28 cellular contexts compared by ENCODE assay signal in genomic region chr2:54446625-54447024, GRCh38.
"Had no signal": no experiment of that assay in that cellular context is flagged by ENCODE, and none has a peak within 500 bp of the region (broad histone marks: within the 10 kb centered on the region; RNA-seq: fewer than 3 reads in every experiment).

No MANE protein-coding gene starts in this region.

- H3K9me3 ChIP-seq: heart left ventricle, left lung, lower lobe of right lung, neutrophil, right atrium auricular region, sigmoid colon, spleen, suprapubic skin, thoracic aorta, tibial nerve, upper lobe of right lung had no signal

- H3K36me3 Mint-ChIP-seq: immature natural killer cell; naive B cell; natural killer cell; neural progenitor cell; stimulated activated effector memory CD8-positive, alpha-beta T cell treated with anti-CD3 and anti-CD28 coated beads, Interleukin-12 subunit alpha, Interleukin-12 subunit beta, amount 100 ng/mL, for 72 hours had no signal

- H3K4me1 ChIP-seq: left lung, neural progenitor cell, right atrium auricular region, sigmoid colon, spleen, suprapubic skin had no signal

- H3K4me3 Mint-ChIP-seq: immature natural killer cell; naive B cell; natural killer cell; nephron progenitor cell; neural progenitor cell; stimulated activated effector memory CD8-positive, alpha-beta T cell treated with anti-CD3 and anti-CD28 coated beads, Interleukin-12 subunit alpha, Interleukin-12 subunit beta, amount 100 ng/mL, for 72 hours; stimulated activated naive CD8-positive, alpha-beta T cell treated with anti-CD3 and anti-CD28 coated beads, Interleukin-15, Interleukin-2, amounts not matched to agents 100 ng/mL and 50 ng/mL, for 24 hours had no signal

- H3K27ac Mint-ChIP-seq: immature natural killer cell; natural killer cell; nephron progenitor cell; neural progenitor cell; progenitor cell of endocrine pancreas; stimulated activated effector memory CD8-positive, alpha-beta T cell treated with anti-CD3 and anti-CD28 coated beads, Interleukin-12 subunit alpha, Interleukin-12 subunit beta, amount 100 ng/mL, for 72 hours; stimulated activated naive CD8-positive, alpha-beta T cell treated with anti-CD3 and anti-CD28 coated beads, Interleukin-15, Interleukin-2, amounts not matched to agents 100 ng/mL and 50 ng/mL, for 24 hours had no signal

- H3K27me3 Mint-ChIP-seq: progenitor cell of endocrine pancreas; stimulated activated naive CD8-positive, alpha-beta T cell treated with anti-CD3 and anti-CD28 coated beads, Interleukin-15, Interleukin-2, amounts not matched to agents 100 ng/mL and 50 ng/mL, for 24 hours had no signal

- H3K9ac ChIP-seq: neural progenitor cell had no signal

- H3K9me3 Mint-ChIP-seq: immature natural killer cell; naive B cell; natural killer cell; neural progenitor cell; stimulated activated effector memory CD8-positive, alpha-beta T cell treated with anti-CD3 and anti-CD28 coated beads, Interleukin-12 subunit alpha, Interleukin-12 subunit beta, amount 100 ng/mL, for 72 hours; stimulated activated naive CD8-positive, alpha-beta T cell treated with anti-CD3 and anti-CD28 coated beads, Interleukin-15, Interleukin-2, amounts not matched to agents 100 ng/mL and 50 ng/mL, for 24 hours had no signal

- H3K4me1 Mint-ChIP-seq: immature natural killer cell; naive B cell; natural killer cell; neural progenitor cell; stimulated activated effector memory CD8-positive, alpha-beta T cell treated with anti-CD3 and anti-CD28 coated beads, Interleukin-12 subunit alpha, Interleukin-12 subunit beta, amount 100 ng/mL, for 72 hours had no signal

- H3K36me3 ChIP-seq: heart left ventricle, left lung, lower lobe of right lung, neural progenitor cell, neutrophil, right atrium auricular region, sigmoid colon, spleen, suprapubic skin, thoracic aorta, tibial nerve, upper lobe of right lung had no signal

- H3K27me3 ChIP-seq: heart left ventricle, left lung, neural progenitor cell, right atrium auricular region, sigmoid colon, spleen, suprapubic skin, tibial nerve, upper lobe of right lung had no signal

- H3K27ac ChIP-seq: left lung, lower lobe of right lung, neural progenitor cell, neutrophil, right atrium auricular region, sigmoid colon, spleen, suprapubic skin, thoracic aorta, upper lobe of right lung had no signal

- ATAC-seq: heart left ventricle; left colon; left lung; lower lobe of right lung; natural killer cell; stimulated activated effector memory CD8-positive, alpha-beta T cell treated with anti-CD3 and anti-CD28 coated beads, Interleukin-12 subunit alpha, Interleukin-12 subunit beta, amount 100 ng/mL, for 72 hours; upper lobe of right lung had no signal

- H2AFZ ChIP-seq: neural progenitor cell had no signal

- H3K4me3 ChIP-seq: heart left ventricle, left lung, lower lobe of right lung, neural progenitor cell, right atrium auricular region, sigmoid colon, spleen, suprapubic skin, thoracic aorta, tibial nerve, upper lobe of right lung had no signal

- H3K4me2 ChIP-seq: neural progenitor cell had no signal

- DNase-seq: heart left ventricle; hypothalamus; immature natural killer cell; kidney; left colon; left lung; lower lobe of right lung; mammary epithelial cell; mesenchymal stem cell; naive B cell; natural killer cell; nephron progenitor cell; occipital lobe; sigmoid colon; small intestine; spleen; stimulated activated CD4-positive, alpha-beta T cell treated with anti-CD3 and anti-CD28 coated beads, Interleukin-4, amount 100 ng/mL, for 24 hours; stimulated activated naive CD4-positive, alpha-beta T cell; upper lobe of right lung had no signal
